Comparison of ENCODE assay signal across 17 cellular contexts in genomic region chr7:95089414-95089813, GRCh38.
DNase-seq lines count a peak whose midpoint lies in the region; ATAC-seq and TF ChIP-seq lines count a peak whose summit lies in the region.
"Had no signal": no experiment of that assay in that cellular context is flagged by ENCODE, and none has a peak within 500 bp of the region (broad histone marks: within the 10 kb centered on the region; RNA-seq: fewer than 3 reads in every experiment).

No MANE protein-coding gene starts in this region.

- H3F3A ChIP-seq in smooth muscle cell (ENCODE audit: low read depth), result no peaks in the 10 kb centered on the region

- H3K27me3 ChIP-seq in smooth muscle cell (ENCODE audit: low read depth), result no peaks in the 10 kb centered on the region
- H3K27me3 ChIP-seq: BLaER1 had no signal

- H3K27ac Mint-ChIP-seq in WTC11, result no peak overlapping the region
- no peak overlapping the region for H3K27ac Mint-ChIP-seq in activated CD4-positive, alpha-beta T cell treated with anti-CD3 and anti-CD28 coated beads, Interleukin-2, amount 10 ng/mL, durations not matched to agents 24 days and 14 days
- H3K27ac Mint-ChIP-seq: B cell; CD4-positive, CD25-positive, alpha-beta regulatory T cell; CD8-positive, alpha-beta T cell had no signal

- no peak overlapping the region for H3K4me3 Mint-ChIP-seq in WTC11
- no peak overlapping the region for H3K4me3 Mint-ChIP-seq in activated CD4-positive, alpha-beta T cell treated with anti-CD3 and anti-CD28 coated beads, Interleukin-2, amount 10 ng/mL, durations not matched to agents 24 days and 14 days
- H3K4me3 Mint-ChIP-seq: B cell; CD8-positive, alpha-beta T cell had no signal

- H3K9me3 ChIP-seq in smooth muscle cell (replicated peaks; ENCODE audit: low read depth), result no peaks in the 10 kb centered on the region
- H3K9me3 ChIP-seq: BLaER1, Caco-2 had no signal

- 71% methylated on average over 3 of the region's 3 CpGs for WGBS in smooth muscle cell (ENCODE audit: low lambda C conversion rate)

- no peaks in the 10 kb centered on the region for H4K20me1 ChIP-seq in smooth muscle cell (ENCODE audit: low read depth)
- H4K20me1 ChIP-seq: BLaER1 had no signal

- ATAC-seq in WTC11, result peak; percentile 38; the same call in 1 of the 2 replicates
- ATAC-seq in omental fat pad (ENCODE audit: low FRiP score), result no peak
- ATAC-seq: CD8-positive, alpha-beta T cell had no signal

- H3K36me3 ChIP-seq in smooth muscle cell (ENCODE audit: low read depth), result no peaks in the 10 kb centered on the region
- H3K36me3 ChIP-seq: BLaER1 had no signal

- H3K79me2 ChIP-seq in smooth muscle cell (ENCODE audit: low read depth), result no peaks in the 10 kb centered on the region

- peaks cover 2% of the 10 kb centered on the region; the same call in 1 of the 2 replicates for H3K36me3 Mint-ChIP-seq in WTC11
- H3K36me3 Mint-ChIP-seq in activated CD4-positive, alpha-beta T cell treated with anti-CD3 and anti-CD28 coated beads, Interleukin-2, amount 10 ng/mL, durations not matched to agents 24 days and 14 days (ENCODE audit: low read depth), result no peaks in the 10 kb centered on the region
- H3K36me3 Mint-ChIP-seq: CD4-positive, CD25-positive, alpha-beta regulatory T cell; CD8-positive, alpha-beta T cell had no signal

- no peak overlapping the region for H3K9ac ChIP-seq in smooth muscle cell (ENCODE audit: low read depth)
- H3K9ac ChIP-seq: BLaER1, GM23248 had no signal

- no peak overlapping the region for H3K4me2 ChIP-seq in smooth muscle cell
- H3K4me2 ChIP-seq: BLaER1 had no signal

- intact Hi-C loops in activated CD4-positive, alpha-beta T cell treated with anti-CD3 and anti-CD28 coated beads, Interleukin-2, amount 10 ng/mL, durations not matched to agents 24 days and 14 days (cut with micrococcal nuclease), result no loop called here

- peaks cover 15% of the 10 kb centered on the region for H3K4me1 ChIP-seq in smooth muscle cell (ENCODE audit: low read depth)
- H3K4me1 ChIP-seq: BLaER1 had no signal

- TF ChIP-seq CTCF in WTC11 (IDR thresholded peaks at IDR 0.05), result no peak
- TF ChIP-seq CTCF in smooth muscle cell (IDR thresholded peaks at IDR 0.05; ENCODE audit: borderline replicate concordance, insufficient read depth, poor library complexity, severe bottlenecking), result no peak
- TF ChIP-seq CTCF in omental fat pad (IDR thresholded peaks at IDR 0.05), result no peak

- CTCF ChIA-PET in WTC11 (lab: Charles Lee), result no interaction called here

- H2AFZ ChIP-seq in smooth muscle cell (ENCODE audit: low read depth), result no peak overlapping the region
- H2AFZ ChIP-seq: GM23248 had no signal

- no peaks in the 10 kb centered on the region for H3K9me3 Mint-ChIP-seq in WTC11
- H3K9me3 Mint-ChIP-seq in activated CD4-positive, alpha-beta T cell treated with anti-CD3 and anti-CD28 coated beads, Interleukin-2, amount 10 ng/mL, durations not matched to agents 24 days and 14 days, result no peaks in the 10 kb centered on the region
- H3K9me3 Mint-ChIP-seq: CD4-positive, CD25-positive, alpha-beta regulatory T cell; CD8-positive, alpha-beta T cell had no signal

- H3K4me3 ChIP-seq in smooth muscle cell, result no peak overlapping the region
- H3K4me3 ChIP-seq: BLaER1, GM23248 had no signal

- H3K27ac ChIP-seq in caudate nucleus (ENCODE audit: low read depth, low read length) (peak overlapping the region; percentile 67), smooth muscle cell (ENCODE audit: low read depth) (peak overlapping the region; percentile 25)
- H3K27ac ChIP-seq: BLaER1, C4-2B, GM23248 had no signal

- DNase-seq in WTC11 (ENCODE audit: low spot score), result no peak
- no peak for DNase-seq in caudate nucleus (lab: John Stamatoyannopoulos, UW)
- DNase-seq in islet precursor cell, result peak; percentile 52
- no peak for DNase-seq in smooth muscle cell (lab: John Stamatoyannopoulos, UW; ENCODE audit: unreplicated experiment)
- no peak for DNase-seq in omental fat pad (ENCODE audit: low spot score)
- no peak for DNase-seq in activated CD4-positive, alpha-beta T cell treated with anti-CD3 and anti-CD28 coated beads, Interleukin-2, amount 10 ng/mL, durations not matched to agents 24 days and 14 days
- DNase-seq: Caco-2; CD4-positive, CD25-positive, alpha-beta regulatory T cell; CD8-positive, alpha-beta T cell; DMS153; DND-41; GM23248; H7; HCEC 1CT had no signal

- peaks cover 21% of the 10 kb centered on the region for H3K4me1 Mint-ChIP-seq in WTC11
- H3K4me1 Mint-ChIP-seq in activated CD4-positive, alpha-beta T cell treated with anti-CD3 and anti-CD28 coated beads, Interleukin-2, amount 10 ng/mL, durations not matched to agents 24 days and 14 days, result no peaks in the 10 kb centered on the region
- H3K4me1 Mint-ChIP-seq: B cell; CD4-positive, CD25-positive, alpha-beta regulatory T cell had no signal

- H3K27me3 Mint-ChIP-seq in WTC11 (ENCODE audit: low read depth), result no peaks in the 10 kb centered on the region
- H3K27me3 Mint-ChIP-seq in activated CD4-positive, alpha-beta T cell treated with anti-CD3 and anti-CD28 coated beads, Interleukin-2, amount 10 ng/mL, durations not matched to agents 24 days and 14 days, result no peaks in the 10 kb centered on the region
- H3K27me3 Mint-ChIP-seq: B cell had no signal

- POLR2A ChIA-PET in WTC11 (lab: Charles Lee), result no interaction called here

TF ChIP-seq in WTC11, 78 proteins besides CTCF, POLR2A, EP300 and RAD21:
- TF ChIP-seq ZNF138 (CRISPR knock-in tag; conservative IDR thresholded peaks at IDR 0.05) (no peak), CREM (CRISPR knock-in tag; IDR thresholded peaks at IDR 0.05) (no peak)
- TF ChIP-seq, protein P1, sequence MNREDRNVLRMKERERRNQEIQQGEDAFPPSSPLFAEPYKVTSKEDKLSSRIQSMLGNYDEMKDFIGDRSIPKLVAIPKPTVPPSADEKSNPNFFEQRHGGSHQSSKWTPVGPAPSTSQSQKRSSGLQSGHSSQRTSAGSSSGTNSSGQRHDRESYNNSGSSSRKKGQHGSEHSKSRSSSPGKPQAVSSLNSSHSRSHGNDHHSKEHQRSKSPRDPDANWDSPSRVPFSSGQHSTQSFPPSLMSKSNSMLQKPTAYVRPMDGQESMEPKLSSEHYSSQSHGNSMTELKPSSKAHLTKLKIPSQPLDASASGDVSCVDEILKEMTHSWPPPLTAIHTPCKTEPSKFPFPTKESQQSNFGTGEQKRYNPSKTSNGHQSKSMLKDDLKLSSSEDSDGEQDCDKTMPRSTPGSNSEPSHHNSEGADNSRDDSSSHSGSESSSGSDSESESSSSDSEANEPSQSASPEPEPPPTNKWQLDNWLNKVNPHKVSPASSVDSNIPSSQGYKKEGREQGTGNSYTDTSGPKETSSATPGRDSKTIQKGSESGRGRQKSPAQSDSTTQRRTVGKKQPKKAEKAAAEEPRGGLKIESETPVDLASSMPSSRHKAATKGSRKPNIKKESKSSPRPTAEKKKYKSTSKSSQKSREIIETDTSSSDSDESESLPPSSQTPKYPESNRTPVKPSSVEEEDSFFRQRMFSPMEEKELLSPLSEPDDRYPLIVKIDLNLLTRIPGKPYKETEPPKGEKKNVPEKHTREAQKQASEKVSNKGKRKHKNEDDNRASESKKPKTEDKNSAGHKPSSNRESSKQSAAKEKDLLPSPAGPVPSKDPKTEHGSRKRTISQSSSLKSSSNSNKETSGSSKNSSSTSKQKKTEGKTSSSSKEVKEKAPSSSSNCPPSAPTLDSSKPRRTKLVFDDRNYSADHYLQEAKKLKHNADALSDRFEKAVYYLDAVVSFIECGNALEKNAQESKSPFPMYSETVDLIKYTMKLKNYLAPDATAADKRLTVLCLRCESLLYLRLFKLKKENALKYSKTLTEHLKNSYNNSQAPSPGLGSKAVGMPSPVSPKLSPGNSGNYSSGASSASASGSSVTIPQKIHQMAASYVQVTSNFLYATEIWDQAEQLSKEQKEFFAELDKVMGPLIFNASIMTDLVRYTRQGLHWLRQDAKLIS (CRISPR knock-in tag; IDR thresholded peaks at IDR 0.05; ENCODE audit: borderline replicate concordance), result no peak
